In the genomic region with DNA sequence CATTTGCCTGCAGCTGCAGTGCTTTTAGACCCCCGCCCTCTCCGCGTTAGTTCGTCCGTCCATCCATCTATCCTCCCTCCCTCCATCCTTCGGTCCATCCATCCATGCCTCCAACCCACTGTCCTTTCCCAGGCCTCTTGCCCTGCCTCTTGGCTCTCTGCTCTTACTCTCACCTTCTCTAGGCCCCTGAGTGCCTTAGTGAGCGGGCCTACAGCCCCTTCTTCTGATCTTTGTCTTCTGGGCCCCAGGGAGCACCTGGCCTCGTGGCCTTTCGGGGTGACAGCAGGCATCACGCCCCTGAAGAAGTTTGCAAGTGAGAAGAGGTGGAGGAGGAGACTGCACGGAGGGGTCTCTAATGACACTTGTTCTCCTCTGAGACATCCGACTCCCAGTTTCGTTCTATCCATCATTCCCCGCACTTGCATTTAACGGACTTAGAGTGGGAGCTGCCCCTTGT, we compare ENCODE assay signal across 1 cellular context.
TF ChIP-seq lines count a peak whose summit lies in the region.

No MANE protein-coding gene starts in this region.

TF ChIP-seq in HepG2, 621 proteins besides CTCF, POLR2A, EP300 and RAD21 (continued from another document and continues in another):
- TF ChIP-seq, protein P1, sequence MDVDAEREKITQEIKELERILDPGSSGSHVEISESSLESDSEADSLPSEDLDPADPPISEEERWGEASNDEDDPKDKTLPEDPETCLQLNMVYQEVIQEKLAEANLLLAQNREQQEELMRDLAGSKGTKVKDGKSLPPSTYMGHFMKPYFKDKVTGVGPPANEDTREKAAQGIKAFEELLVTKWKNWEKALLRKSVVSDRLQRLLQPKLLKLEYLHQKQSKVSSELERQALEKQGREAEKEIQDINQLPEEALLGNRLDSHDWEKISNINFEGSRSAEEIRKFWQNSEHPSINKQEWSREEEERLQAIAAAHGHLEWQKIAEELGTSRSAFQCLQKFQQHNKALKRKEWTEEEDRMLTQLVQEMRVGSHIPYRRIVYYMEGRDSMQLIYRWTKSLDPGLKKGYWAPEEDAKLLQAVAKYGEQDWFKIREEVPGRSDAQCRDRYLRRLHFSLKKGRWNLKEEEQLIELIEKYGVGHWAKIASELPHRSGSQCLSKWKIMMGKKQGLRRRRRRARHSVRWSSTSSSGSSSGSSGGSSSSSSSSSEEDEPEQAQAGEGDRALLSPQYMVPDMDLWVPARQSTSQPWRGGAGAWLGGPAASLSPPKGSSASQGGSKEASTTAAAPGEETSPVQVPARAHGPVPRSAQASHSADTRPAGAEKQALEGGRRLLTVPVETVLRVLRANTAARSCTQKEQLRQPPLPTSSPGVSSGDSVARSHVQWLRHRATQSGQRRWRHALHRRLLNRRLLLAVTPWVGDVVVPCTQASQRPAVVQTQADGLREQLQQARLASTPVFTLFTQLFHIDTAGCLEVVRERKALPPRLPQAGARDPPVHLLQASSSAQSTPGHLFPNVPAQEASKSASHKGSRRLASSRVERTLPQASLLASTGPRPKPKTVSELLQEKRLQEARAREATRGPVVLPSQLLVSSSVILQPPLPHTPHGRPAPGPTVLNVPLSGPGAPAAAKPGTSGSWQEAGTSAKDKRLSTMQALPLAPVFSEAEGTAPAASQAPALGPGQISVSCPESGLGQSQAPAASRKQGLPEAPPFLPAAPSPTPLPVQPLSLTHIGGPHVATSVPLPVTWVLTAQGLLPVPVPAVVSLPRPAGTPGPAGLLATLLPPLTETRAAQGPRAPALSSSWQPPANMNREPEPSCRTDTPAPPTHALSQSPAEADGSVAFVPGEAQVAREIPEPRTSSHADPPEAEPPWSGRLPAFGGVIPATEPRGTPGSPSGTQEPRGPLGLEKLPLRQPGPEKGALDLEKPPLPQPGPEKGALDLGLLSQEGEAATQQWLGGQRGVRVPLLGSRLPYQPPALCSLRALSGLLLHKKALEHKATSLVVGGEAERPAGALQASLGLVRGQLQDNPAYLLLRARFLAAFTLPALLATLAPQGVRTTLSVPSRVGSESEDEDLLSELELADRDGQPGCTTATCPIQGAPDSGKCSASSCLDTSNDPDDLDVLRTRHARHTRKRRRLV (CRISPR knock-in tag; IDR thresholded peaks at IDR 0.05): no peak
- TF ChIP-seq SRSF4 (IDR thresholded peaks at IDR 0.05; ENCODE audit: low read depth, low read length, poor library complexity, severe bottlenecking) (no peak), CEBPB (IDR thresholded peaks at IDR 0.05; ENCODE audit: borderline replicate concordance, low read depth, low read length) (no peak), TOPORS (CRISPR knock-in tag; IDR thresholded peaks at IDR 0.05) (no peak), SP4 (CRISPR knock-in tag; IDR thresholded peaks at IDR 0.05) (no peak; the same call in 1 of the 2 replicates), ZNF790 (CRISPR knock-in tag; IDR thresholded peaks at IDR 0.05; ENCODE audit: borderline replicate concordance) (no peak), KIAA2018 (CRISPR knock-in tag; IDR thresholded peaks at IDR 0.05; ENCODE audit: borderline replicate concordance) (no peak), ZNF326 (CRISPR knock-in tag; IDR thresholded peaks at IDR 0.05; ENCODE audit: borderline replicate concordance) (no peak), NFYB (CRISPR knock-in tag; IDR thresholded peaks at IDR 0.05) (no peak), JARID2 (CRISPR knock-in tag; IDR thresholded peaks at IDR 0.05; ENCODE audit: insufficient replicate concordance) (no peak), ZMAT5 (CRISPR knock-in tag; IDR thresholded peaks at IDR 0.05; ENCODE audit: borderline replicate concordance, low read depth) (no peak), ZBTB4 (CRISPR knock-in tag; IDR thresholded peaks at IDR 0.05; ENCODE audit: borderline replicate concordance) (no peak), ZNF318 (CRISPR knock-in tag; IDR thresholded peaks at IDR 0.05) (no peak), MYC (CRISPR knock-in tag; IDR thresholded peaks at IDR 0.05; ENCODE audit: borderline replicate concordance) (no peak), RAD51 (IDR thresholded peaks at IDR 0.05; ENCODE audit: borderline replicate concordance) (no peak), HDAC1 (CRISPR knock-in tag; IDR thresholded peaks at IDR 0.05) (no peak), KLF13 (CRISPR knock-in tag; IDR thresholded peaks at IDR 0.05) (no peak), MIXL1 (CRISPR knock-in tag; IDR thresholded peaks at IDR 0.05) (no peak), SMARCE1 (IDR thresholded peaks at IDR 0.05; ENCODE audit: borderline replicate concordance) (no peak), ZNF263 (CRISPR knock-in tag; IDR thresholded peaks at IDR 0.05) (no peak), NAIF1 (CRISPR knock-in tag; IDR thresholded peaks at IDR 0.05; ENCODE audit: borderline replicate concordance) (no peak)
- TF ChIP-seq, protein P2, sequence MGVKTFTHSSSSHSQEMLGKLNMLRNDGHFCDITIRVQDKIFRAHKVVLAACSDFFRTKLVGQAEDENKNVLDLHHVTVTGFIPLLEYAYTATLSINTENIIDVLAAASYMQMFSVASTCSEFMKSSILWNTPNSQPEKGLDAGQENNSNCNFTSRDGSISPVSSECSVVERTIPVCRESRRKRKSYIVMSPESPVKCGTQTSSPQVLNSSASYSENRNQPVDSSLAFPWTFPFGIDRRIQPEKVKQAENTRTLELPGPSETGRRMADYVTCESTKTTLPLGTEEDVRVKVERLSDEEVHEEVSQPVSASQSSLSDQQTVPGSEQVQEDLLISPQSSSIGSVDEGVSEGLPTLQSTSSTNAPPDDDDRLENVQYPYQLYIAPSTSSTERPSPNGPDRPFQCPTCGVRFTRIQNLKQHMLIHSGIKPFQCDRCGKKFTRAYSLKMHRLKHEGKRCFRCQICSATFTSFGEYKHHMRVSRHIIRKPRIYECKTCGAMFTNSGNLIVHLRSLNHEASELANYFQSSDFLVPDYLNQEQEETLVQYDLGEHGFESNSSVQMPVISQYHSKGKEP (CRISPR knock-in tag; IDR thresholded peaks at IDR 0.05): no peak
